19 cellular contexts compared by ENCODE assay signal in the genomic region with DNA sequence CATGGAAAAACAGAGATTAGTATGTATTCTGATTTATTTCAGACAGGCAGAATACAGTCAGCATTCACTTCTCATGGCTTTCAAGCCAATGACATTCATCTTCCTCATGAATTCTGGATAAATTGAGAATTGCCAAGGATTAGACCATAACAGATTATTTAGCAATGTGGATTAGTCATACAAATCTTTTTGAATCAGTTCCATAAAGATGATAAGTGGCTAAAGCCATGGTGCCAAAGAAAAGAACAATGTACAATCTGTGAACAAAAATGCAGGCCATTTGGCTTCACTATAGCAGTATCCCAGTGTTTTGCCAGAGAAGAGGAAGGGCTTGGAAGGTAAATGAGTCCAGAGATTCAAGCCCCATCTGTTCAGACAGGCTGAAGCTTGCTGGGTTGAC.
A peak's percentile ranks its signal among the peaks of the same experiment; 100 is the strongest.
DNase-seq lines count a peak whose midpoint lies in the region; ATAC-seq and TF ChIP-seq lines count a peak whose summit lies in the region.
"Had no signal": no experiment of that assay in that cellular context is flagged by ENCODE, and none has a peak within 500 bp of the region (broad histone marks: within the 10 kb centered on the region; RNA-seq: fewer than 3 reads in every experiment).

No MANE protein-coding gene starts in this region.

- no peaks in the 10 kb centered on the region for H3K27me3 Mint-ChIP-seq in effector memory CD8-positive, alpha-beta T cell
- H3K27me3 Mint-ChIP-seq: activated CD4-positive, alpha-beta T cell treated with anti-CD3 and anti-CD28 coated beads, Interleukin-2, amount 10 ng/mL, durations not matched to agents 24 days and 14 days; activated naive CD8-positive, alpha-beta T cell treated with anti-CD3 and anti-CD28 coated beads for 36 hours; T-cell had no signal

- no peak overlapping the region for H3K4me2 ChIP-seq in osteoblast (ENCODE audit: insufficient read depth, low read length)
- H3K4me2 ChIP-seq: A549 had no signal

- H2AFZ ChIP-seq in osteoblast (ENCODE audit: low read length): no peak overlapping the region

- peak; percentile 88 for DNase-seq in NCI-H345 treated with DMSO at 0.1 percent for 48 hours (lab: John Stamatoyannopoulos, UW; ENCODE audit: unreplicated experiment)
- DNase-seq in NCI-H345 (lab: John Stamatoyannopoulos, UW): no peak
- DNase-seq in NCI-H446 (lab: John Stamatoyannopoulos, UW): peak; percentile 96 to 99
- peak; percentile 1 for DNase-seq in SK-N-DZ (ENCODE audit: low spot score)
- no peak for DNase-seq in thoracic aorta (ENCODE audit: low spot score)
- no peak for DNase-seq in osteoblast (ENCODE audit: insufficient read length, low spot score, missing footprints)
- DNase-seq in iPS-NIHi7 (ENCODE audit: extremely low spot score): no peak
- DNase-seq in effector memory CD8-positive, alpha-beta T cell: no peak
- DNase-seq: activated CD4-positive, alpha-beta T cell treated with anti-CD3 and anti-CD28 coated beads, Interleukin-2, amount 10 ng/mL, durations not matched to agents 24 days and 14 days; activated naive CD8-positive, alpha-beta T cell treated with anti-CD3 and anti-CD28 coated beads for 36 hours; body of pancreas; heart left ventricle; left ventricle myocardium superior; MM.1S; nephron progenitor cell; posterior cingulate gyrus; T-cell had no signal

- H3K79me2 ChIP-seq in osteoblast (ENCODE audit: insufficient read depth, low read length): no peaks in the 10 kb centered on the region

- TF ChIP-seq CTCF in thoracic aorta (IDR thresholded peaks at IDR 0.05): no peak
- no peak for TF ChIP-seq CTCF in osteoblast (IDR thresholded peaks at IDR 0.05; ENCODE audit: extremely low read depth, low read depth, low read length)

- H3K4me1 ChIP-seq in thoracic aorta (ENCODE audit: control insufficient read depth in 1 of 2, low read depth in 2 of 2): peaks cover 3 to 7% of the 10 kb centered on the region in 2 donors
- no peaks in the 10 kb centered on the region for H3K4me1 ChIP-seq in osteoblast (ENCODE audit: insufficient read depth, low read length)
- H3K4me1 ChIP-seq: A549, body of pancreas had no signal

- no peaks in the 10 kb centered on the region for H4K20me1 ChIP-seq in osteoblast (ENCODE audit: insufficient read depth, low read length)

- H3K36me3 ChIP-seq in thoracic aorta: no peaks in the 10 kb centered on the region
- no peaks in the 10 kb centered on the region for H3K36me3 ChIP-seq in osteoblast (ENCODE audit: insufficient read depth, low read length)
- H3K36me3 ChIP-seq: heart left ventricle had no signal

- H3K4me3 ChIP-seq in thoracic aorta: peak overlapping the region; percentile 8
- H3K4me3 ChIP-seq in osteoblast (ENCODE audit: insufficient read depth, low read length): no peak overlapping the region
- H3K4me3 ChIP-seq: A549, body of pancreas, coronary artery, heart left ventricle had no signal

- peaks cover 11 to 14% of the 10 kb centered on the region in 2 donors for H3K9me3 Mint-ChIP-seq in effector memory CD8-positive, alpha-beta T cell
- H3K9me3 Mint-ChIP-seq: activated CD4-positive, alpha-beta T cell treated with anti-CD3 and anti-CD28 coated beads, Interleukin-2, amount 10 ng/mL, durations not matched to agents 24 days and 14 days; activated naive CD8-positive, alpha-beta T cell treated with anti-CD3 and anti-CD28 coated beads for 36 hours; nephron progenitor cell had no signal

- H3K27ac ChIP-seq in thoracic aorta: peak overlapping the region; percentile 4 to 25
- no peak overlapping the region for H3K27ac ChIP-seq in osteoblast (ENCODE audit: low read depth, low read length)
- H3K27ac ChIP-seq: A549, body of pancreas, coronary artery, heart left ventricle had no signal

- no peak overlapping the region for H3K27ac Mint-ChIP-seq in effector memory CD8-positive, alpha-beta T cell
- H3K27ac Mint-ChIP-seq: activated CD4-positive, alpha-beta T cell treated with anti-CD3 and anti-CD28 coated beads, Interleukin-2, amount 10 ng/mL, durations not matched to agents 24 days and 14 days; activated naive CD8-positive, alpha-beta T cell treated with anti-CD3 and anti-CD28 coated beads for 36 hours; nephron progenitor cell; T-cell had no signal

- no peaks in the 10 kb centered on the region for H3K36me3 Mint-ChIP-seq in effector memory CD8-positive, alpha-beta T cell (ENCODE audit: insufficient read depth)
- H3K36me3 Mint-ChIP-seq: activated naive CD8-positive, alpha-beta T cell treated with anti-CD3 and anti-CD28 coated beads for 36 hours; T-cell had no signal

- no peaks in the 10 kb centered on the region for H3K9me3 ChIP-seq in thoracic aorta
- H3K9me3 ChIP-seq in osteoblast (ENCODE audit: low read depth, low read length): no peaks in the 10 kb centered on the region
- H3K9me3 ChIP-seq: A549, body of pancreas had no signal

- no peaks in the 10 kb centered on the region for H3K4me1 Mint-ChIP-seq in effector memory CD8-positive, alpha-beta T cell (ENCODE audit: low read depth in 2 of 2)
- H3K4me1 Mint-ChIP-seq: activated CD4-positive, alpha-beta T cell treated with anti-CD3 and anti-CD28 coated beads, Interleukin-2, amount 10 ng/mL, durations not matched to agents 24 days and 14 days; activated naive CD8-positive, alpha-beta T cell treated with anti-CD3 and anti-CD28 coated beads for 36 hours; nephron progenitor cell; T-cell had no signal

- ATAC-seq in thoracic aorta (ENCODE audit: insufficient number of reproducible peaks, low FRiP score, low read depth): no peak
- ATAC-seq in effector memory CD8-positive, alpha-beta T cell (replicated peaks): no peak
- ATAC-seq: A549, body of pancreas, heart left ventricle, left ventricle myocardium superior, T-cell had no signal

- H3K27me3 ChIP-seq in thoracic aorta (replicated peaks; ENCODE audit: insufficient read depth) (no peaks in the 10 kb centered on the region), osteoblast (ENCODE audit: insufficient read depth, low read length) (no peaks in the 10 kb centered on the region)
- H3K27me3 ChIP-seq: body of pancreas, heart left ventricle had no signal

- H3K4me3 Mint-ChIP-seq in effector memory CD8-positive, alpha-beta T cell: no peak overlapping the region
- H3K4me3 Mint-ChIP-seq: activated CD4-positive, alpha-beta T cell treated with anti-CD3 and anti-CD28 coated beads, Interleukin-2, amount 10 ng/mL, durations not matched to agents 24 days and 14 days; activated naive CD8-positive, alpha-beta T cell treated with anti-CD3 and anti-CD28 coated beads for 36 hours; nephron progenitor cell; T-cell had no signal

Comparison
In these comparisons a context has a peak if more than half of its experiments do, and no peak if none do; other contexts are left out.
1. DNase-seq: peak in NCI-H345 treated with DMSO at 0.1 percent for 48 hours (single experiment), NCI-H446 (2 of 2) and SK-N-DZ (single experiment); none in NCI-H345 (single experiment), thoracic aorta (single experiment), osteoblast (single experiment), iPS-NIHi7 (single experiment) and effector memory CD8-positive, alpha-beta T cell (0 of 3).